ENCODE assay signal across 1 cellular context in the genomic region with DNA sequence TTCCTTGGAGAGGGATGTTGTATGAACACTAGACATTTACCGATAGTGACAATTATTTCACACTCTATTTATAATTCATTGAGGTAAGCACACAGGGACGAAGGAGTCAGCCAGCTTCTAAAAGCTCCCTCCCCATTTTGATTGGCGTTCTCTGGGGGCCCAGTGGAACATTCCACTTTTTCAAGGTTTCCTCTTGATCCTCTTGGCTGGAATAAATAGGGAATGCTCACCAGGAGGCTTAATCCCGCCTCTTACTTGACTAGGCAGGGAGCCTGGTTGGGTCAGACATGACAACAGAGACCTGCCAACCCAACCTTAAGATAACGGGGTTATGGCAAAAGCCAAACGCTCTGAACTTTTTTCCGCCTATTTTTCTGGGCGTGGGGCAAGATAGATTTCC.
TF ChIP-seq lines count a peak whose summit lies in the region.

No MANE protein-coding gene starts in this region.

TF ChIP-seq in HEK293, 187 proteins besides CTCF, POLR2A, EP300 and RAD21 (continued from another document):
- TF ChIP-seq ZNF211 (tag by site-specific recombination; IDR thresholded peaks at IDR 0.05; ENCODE audit: low read depth) (no peak), ZNF660 (tag by site-specific recombination; IDR thresholded peaks at IDR 0.05) (no peak; the same call in 1 of the 2 replicates), ZNF354C (tag by site-specific recombination; IDR thresholded peaks at IDR 0.05; ENCODE audit: borderline replicate concordance, low read depth) (no peak), GLI2 (tag by site-specific recombination; IDR thresholded peaks at IDR 0.05; ENCODE audit: borderline replicate concordance, low read depth) (no peak), ZNF335 (tag by site-specific recombination; conservative IDR thresholded peaks at IDR 0.05) (0 out of 2 replicates have a peak, but pooled peaks have one; percentile 62), IKZF3 (tag by site-specific recombination; IDR thresholded peaks at IDR 0.05) (0 out of 2 replicates have a peak, but pooled peaks have one; percentile 27), ZNF548 (tag by site-specific recombination; IDR thresholded peaks at IDR 0.05) (no peak), ZNF549 (tag by site-specific recombination; IDR thresholded peaks at IDR 0.05) (no peak), GFI1B (tag by site-specific recombination; IDR thresholded peaks at IDR 0.05) (no peak), ZNF394 (tag by site-specific recombination; IDR thresholded peaks at IDR 0.05; ENCODE audit: borderline replicate concordance) (no peak), HOXC10 (CRISPR knock-in tag; IDR thresholded peaks at IDR 0.05) (no peak), ZNF610 (tag by site-specific recombination; IDR thresholded peaks at IDR 0.05; ENCODE audit: borderline replicate concordance) (no peak), ZXDB (tag by site-specific recombination; IDR thresholded peaks at IDR 0.05) (no peak), ZNF248 (tag by site-specific recombination; IDR thresholded peaks at IDR 0.05) (no peak), ZNF664 (tag by site-specific recombination; IDR thresholded peaks at IDR 0.05) (no peak), REPIN1 (tag by site-specific recombination; IDR thresholded peaks at IDR 0.05; ENCODE audit: low read depth) (no peak), ZNF169 (tag by site-specific recombination; IDR thresholded peaks at IDR 0.05) (no peak), ZBTB17 (tag by site-specific recombination; IDR thresholded peaks at IDR 0.05) (peak; percentile 76), ZNF223 (tag by site-specific recombination; IDR thresholded peaks at IDR 0.05) (no peak), ZNF514 (tag by site-specific recombination; IDR thresholded peaks at IDR 0.05) (no peak), ZNF16 (tag by site-specific recombination; IDR thresholded peaks at IDR 0.05; ENCODE audit: low read depth) (no peak), ZNF114 (tag by site-specific recombination; IDR thresholded peaks at IDR 0.05) (no peak), FEZF1 (tag by site-specific recombination; IDR thresholded peaks at IDR 0.05) (no peak), SCRT2 (tag by site-specific recombination; IDR thresholded peaks at IDR 0.05) (no peak)
- TF ChIP-seq, protein P1, sequence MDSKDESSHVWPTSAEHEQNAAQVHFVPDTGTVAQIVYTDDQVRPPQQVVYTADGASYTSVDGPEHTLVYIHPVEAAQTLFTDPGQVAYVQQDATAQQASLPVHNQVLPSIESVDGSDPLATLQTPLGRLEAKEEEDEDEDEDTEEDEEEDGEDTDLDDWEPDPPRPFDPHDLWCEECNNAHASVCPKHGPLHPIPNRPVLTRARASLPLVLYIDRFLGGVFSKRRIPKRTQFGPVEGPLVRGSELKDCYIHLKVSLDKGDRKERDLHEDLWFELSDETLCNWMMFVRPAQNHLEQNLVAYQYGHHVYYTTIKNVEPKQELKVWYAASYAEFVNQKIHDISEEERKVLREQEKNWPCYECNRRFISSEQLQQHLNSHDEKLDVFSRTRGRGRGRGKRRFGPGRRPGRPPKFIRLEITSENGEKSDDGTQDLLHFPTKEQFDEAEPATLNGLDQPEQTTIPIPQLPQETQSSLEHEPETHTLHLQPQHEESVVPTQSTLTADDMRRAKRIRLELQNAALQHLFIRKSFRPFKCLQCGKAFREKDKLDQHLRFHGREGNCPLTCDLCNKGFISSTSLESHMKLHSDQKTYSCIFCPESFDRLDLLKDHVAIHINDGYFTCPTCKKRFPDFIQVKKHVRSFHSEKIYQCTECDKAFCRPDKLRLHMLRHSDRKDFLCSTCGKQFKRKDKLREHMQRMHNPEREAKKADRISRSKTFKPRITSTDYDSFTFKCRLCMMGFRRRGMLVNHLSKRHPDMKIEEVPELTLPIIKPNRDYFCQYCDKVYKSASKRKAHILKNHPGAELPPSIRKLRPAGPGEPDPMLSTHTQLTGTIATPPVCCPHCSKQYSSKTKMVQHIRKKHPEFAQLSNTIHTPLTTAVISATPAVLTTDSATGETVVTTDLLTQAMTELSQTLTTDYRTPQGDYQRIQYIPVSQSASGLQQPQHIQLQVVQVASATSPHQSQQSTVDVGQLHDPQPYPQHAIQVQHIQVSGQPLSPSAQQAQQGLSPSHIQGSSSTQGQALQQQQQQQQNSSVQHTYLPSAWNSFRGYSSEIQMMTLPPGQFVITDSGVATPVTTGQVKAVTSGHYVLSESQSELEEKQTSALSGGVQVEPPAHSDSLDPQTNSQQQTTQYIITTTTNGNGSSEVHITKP (tag by site-specific recombination; IDR thresholded peaks at IDR 0.05) = peak; percentile 92
- TF ChIP-seq, protein P2, sequence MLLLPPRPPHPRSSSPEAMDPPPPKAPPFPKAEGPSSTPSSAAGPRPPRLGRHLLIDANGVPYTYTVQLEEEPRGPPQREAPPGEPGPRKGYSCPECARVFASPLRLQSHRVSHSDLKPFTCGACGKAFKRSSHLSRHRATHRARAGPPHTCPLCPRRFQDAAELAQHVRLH (tag by site-specific recombination; IDR thresholded peaks at IDR 0.05) = no peak
- TF ChIP-seq, protein P3, sequence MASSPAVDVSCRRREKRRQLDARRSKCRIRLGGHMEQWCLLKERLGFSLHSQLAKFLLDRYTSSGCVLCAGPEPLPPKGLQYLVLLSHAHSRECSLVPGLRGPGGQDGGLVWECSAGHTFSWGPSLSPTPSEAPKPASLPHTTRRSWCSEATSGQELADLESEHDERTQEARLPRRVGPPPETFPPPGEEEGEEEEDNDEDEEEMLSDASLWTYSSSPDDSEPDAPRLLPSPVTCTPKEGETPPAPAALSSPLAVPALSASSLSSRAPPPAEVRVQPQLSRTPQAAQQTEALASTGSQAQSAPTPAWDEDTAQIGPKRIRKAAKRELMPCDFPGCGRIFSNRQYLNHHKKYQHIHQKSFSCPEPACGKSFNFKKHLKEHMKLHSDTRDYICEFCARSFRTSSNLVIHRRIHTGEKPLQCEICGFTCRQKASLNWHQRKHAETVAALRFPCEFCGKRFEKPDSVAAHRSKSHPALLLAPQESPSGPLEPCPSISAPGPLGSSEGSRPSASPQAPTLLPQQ (tag by site-specific recombination; IDR thresholded peaks at IDR 0.05) = peak; percentile 47; the same call in 1 of the 2 replicates
- TF ChIP-seq, protein P4, sequence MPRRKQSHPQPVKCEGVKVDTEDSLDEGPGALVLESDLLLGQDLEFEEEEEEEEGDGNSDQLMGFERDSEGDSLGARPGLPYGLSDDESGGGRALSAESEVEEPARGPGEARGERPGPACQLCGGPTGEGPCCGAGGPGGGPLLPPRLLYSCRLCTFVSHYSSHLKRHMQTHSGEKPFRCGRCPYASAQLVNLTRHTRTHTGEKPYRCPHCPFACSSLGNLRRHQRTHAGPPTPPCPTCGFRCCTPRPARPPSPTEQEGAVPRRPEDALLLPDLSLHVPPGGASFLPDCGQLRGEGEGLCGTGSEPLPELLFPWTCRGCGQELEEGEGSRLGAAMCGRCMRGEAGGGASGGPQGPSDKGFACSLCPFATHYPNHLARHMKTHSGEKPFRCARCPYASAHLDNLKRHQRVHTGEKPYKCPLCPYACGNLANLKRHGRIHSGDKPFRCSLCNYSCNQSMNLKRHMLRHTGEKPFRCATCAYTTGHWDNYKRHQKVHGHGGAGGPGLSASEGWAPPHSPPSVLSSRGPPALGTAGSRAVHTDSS (tag by site-specific recombination; IDR thresholded peaks at IDR 0.05) = no peak
- TF ChIP-seq, protein P5, sequence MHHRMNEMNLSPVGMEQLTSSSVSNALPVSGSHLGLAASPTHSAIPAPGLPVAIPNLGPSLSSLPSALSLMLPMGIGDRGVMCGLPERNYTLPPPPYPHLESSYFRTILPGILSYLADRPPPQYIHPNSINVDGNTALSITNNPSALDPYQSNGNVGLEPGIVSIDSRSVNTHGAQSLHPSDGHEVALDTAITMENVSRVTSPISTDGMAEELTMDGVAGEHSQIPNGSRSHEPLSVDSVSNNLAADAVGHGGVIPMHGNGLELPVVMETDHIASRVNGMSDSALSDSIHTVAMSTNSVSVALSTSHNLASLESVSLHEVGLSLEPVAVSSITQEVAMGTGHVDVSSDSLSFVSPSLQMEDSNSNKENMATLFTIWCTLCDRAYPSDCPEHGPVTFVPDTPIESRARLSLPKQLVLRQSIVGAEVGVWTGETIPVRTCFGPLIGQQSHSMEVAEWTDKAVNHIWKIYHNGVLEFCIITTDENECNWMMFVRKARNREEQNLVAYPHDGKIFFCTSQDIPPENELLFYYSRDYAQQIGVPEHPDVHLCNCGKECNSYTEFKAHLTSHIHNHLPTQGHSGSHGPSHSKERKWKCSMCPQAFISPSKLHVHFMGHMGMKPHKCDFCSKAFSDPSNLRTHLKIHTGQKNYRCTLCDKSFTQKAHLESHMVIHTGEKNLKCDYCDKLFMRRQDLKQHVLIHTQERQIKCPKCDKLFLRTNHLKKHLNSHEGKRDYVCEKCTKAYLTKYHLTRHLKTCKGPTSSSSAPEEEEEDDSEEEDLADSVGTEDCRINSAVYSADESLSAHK (tag by site-specific recombination; IDR thresholded peaks at IDR 0.05) = no peak
- TF ChIP-seq, protein P6, sequence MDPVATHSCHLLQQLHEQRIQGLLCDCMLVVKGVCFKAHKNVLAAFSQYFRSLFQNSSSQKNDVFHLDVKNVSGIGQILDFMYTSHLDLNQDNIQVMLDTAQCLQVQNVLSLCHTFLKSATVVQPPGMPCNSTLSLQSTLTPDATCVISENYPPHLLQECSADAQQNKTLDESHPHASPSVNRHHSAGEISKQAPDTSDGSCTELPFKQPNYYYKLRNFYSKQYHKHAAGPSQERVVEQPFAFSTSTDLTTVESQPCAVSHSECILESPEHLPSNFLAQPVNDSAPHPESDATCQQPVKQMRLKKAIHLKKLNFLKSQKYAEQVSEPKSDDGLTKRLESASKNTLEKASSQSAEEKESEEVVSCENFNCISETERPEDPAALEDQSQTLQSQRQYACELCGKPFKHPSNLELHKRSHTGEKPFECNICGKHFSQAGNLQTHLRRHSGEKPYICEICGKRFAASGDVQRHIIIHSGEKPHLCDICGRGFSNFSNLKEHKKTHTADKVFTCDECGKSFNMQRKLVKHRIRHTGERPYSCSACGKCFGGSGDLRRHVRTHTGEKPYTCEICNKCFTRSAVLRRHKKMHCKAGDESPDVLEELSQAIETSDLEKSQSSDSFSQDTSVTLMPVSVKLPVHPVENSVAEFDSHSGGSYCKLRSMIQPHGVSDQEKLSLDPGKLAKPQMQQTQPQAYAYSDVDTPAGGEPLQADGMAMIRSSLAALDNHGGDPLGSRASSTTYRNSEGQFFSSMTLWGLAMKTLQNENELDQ (tag by site-specific recombination; IDR thresholded peaks at IDR 0.05; ENCODE audit: low read depth) = no peak
